8 cellular contexts compared by ENCODE assay signal in the genomic region with DNA sequence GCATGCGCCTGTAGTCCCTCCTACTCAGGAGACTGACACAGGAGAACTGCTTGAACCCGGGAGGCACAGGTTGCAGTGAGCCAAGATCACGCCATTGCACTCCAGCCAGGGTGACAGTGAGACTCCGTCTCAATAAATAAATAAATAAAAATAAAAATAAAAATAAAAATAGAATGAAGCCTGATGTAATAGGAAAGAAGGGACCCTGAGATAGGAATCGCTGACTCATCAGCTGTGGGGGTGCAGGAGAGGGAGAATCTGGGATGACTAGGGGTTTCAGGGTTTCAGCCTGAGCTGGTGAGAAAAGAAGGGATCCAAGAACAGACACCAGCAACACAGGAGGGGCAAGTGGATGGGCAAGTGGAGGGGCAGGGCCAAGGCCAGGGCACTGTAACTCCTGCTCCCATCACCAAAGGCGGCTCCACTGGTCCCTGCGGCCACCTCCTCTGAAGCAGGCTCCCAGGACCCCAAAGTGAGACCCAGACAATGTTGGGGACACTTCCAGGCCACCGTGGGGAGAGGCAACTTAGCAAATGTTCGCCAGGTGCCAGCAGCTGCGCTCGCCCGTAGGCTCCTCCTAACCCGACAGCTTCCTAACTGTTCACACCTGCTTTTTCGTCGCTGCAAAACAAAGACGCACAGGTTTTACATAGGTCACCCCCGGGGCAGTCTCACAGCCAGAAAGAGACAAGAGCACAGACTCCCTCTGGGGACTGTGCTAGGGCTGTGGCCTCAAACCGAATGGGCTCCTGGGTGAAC. TPM values are rescaled to one million over a fixed set of nuclear protein-coding genes. Genes with fewer than 3 reads are reported as not detected.
DNase-seq lines count a peak whose midpoint lies in the region; ATAC-seq and TF ChIP-seq lines count a peak whose summit lies in the region.

No MANE protein-coding gene starts in this region.

- DNase-seq in SHP77 treated with DMSO at 0.1 percent for 48 hours (lab: John Stamatoyannopoulos, UW) (peak; percentile 11), fibroblast of lung (ENCODE audit: low read depth in 2 of 2) (no peak), sigmoid colon (no peak), C1 segment of cervical spinal cord (lab: John Stamatoyannopoulos, UW) (no peak), Ammon's horn (ENCODE audit: low spot score) (no peak)

- peak overlapping the region; percentile 44 for H3K9ac ChIP-seq in fibroblast of lung (ENCODE audit: insufficient read depth, low read length)

- H3K4me3 ChIP-seq in ACC112 (ENCODE audit: low read depth, low read length) = peak overlapping the region; percentile 79
- H3K4me3 ChIP-seq in fibroblast of lung (replicated peaks in 1 of 4; ENCODE audit: control extremely low read depth in 1 of 4, insufficient read depth in 1 of 4, low read depth in 3 of 4, low read length in 4 of 4) = peak overlapping the region; percentile 65 to 85 (median 78)
- H3K4me3 ChIP-seq in sigmoid colon = peak overlapping the region; percentile 60 to 90 (median 76)

- peak overlapping the region; percentile 86 for H3K27ac ChIP-seq in ACC112 (ENCODE audit: low read depth, low read length)
- peak overlapping the region; percentile 86 for H3K27ac ChIP-seq in fibroblast of lung (ENCODE audit: insufficient read depth, low read length)
- peak overlapping the region in 3 of 4 donors; percentile 87 to 95 (median 90) for H3K27ac ChIP-seq in sigmoid colon

- no peak for TF ChIP-seq EP300 in sigmoid colon (IDR thresholded peaks at IDR 0.05)

- H3K9me3 ChIP-seq in fibroblast of lung (ENCODE audit: control insufficient read depth, insufficient read depth, low read depth, low read length) = no peaks in the 10 kb centered on the region
- H3K9me3 ChIP-seq in sigmoid colon = no peaks in the 10 kb centered on the region

- 28 to 46% methylated on average over 18 of the region's 18 CpGs for WGBS in sigmoid colon, 2 donors

- intact Hi-C loops in sigmoid colon (cut with DNase I) = no loop called here

- H3K4me1 ChIP-seq in ACC112 (ENCODE audit: control insufficient read depth, insufficient read depth, low read length, unreplicated experiment) (peaks cover 25% of the 10 kb centered on the region), fibroblast of lung (ENCODE audit: control insufficient read depth, extremely low read depth, insufficient read depth, low read length) (peaks cover 19% of the 10 kb centered on the region), sigmoid colon (peaks cover 0 to 41% (median 35%) of the 10 kb centered on the region in 4 donors)

- peak overlapping the region; percentile 88 for H3K4me2 ChIP-seq in fibroblast of lung (ENCODE audit: extremely low read depth, insufficient read depth, low read length)

- TF ChIP-seq CTCF in fibroblast of lung (conservative IDR thresholded peaks at IDR 0.05 in 1 of 2, IDR thresholded peaks at IDR 0.05 in 1 of 2; ENCODE audit: low read depth in 1 of 2, low read length in 2 of 2) (no peak), sigmoid colon (IDR thresholded peaks at IDR 0.05) (no peak)

- TF ChIP-seq POLR2A in sigmoid colon (IDR thresholded peaks at IDR 0.05) = no peak

- ATAC-seq in GM21717 (IDR thresholded peaks at IDR 0.05; ENCODE audit: unreplicated experiment) = peak; percentile 4
- no peak for ATAC-seq in HG02938 (IDR thresholded peaks at IDR 0.05; ENCODE audit: unreplicated experiment)

- H3K27me3 ChIP-seq in ACC112 (ENCODE audit: insufficient read depth, low read length) = no peaks in the 10 kb centered on the region
- H3K27me3 ChIP-seq in fibroblast of lung (ENCODE audit: control insufficient read depth, insufficient read depth, low read length) = no peaks in the 10 kb centered on the region
- no peaks in the 10 kb centered on the region for H3K27me3 ChIP-seq in sigmoid colon

- H2AFZ ChIP-seq in ACC112 (ENCODE audit: low read length, unreplicated experiment) (no peak overlapping the region), fibroblast of lung (ENCODE audit: low read length) (peak overlapping the region; percentile 39)

- H3K79me2 ChIP-seq in ACC112 (ENCODE audit: control insufficient read depth, insufficient read depth, low read length, unreplicated experiment) = peaks cover 53% of the 10 kb centered on the region
- H3K79me2 ChIP-seq in fibroblast of lung (ENCODE audit: control insufficient read depth, insufficient read depth, low read length) = peaks cover 57% of the 10 kb centered on the region

- no peaks in the 10 kb centered on the region for H3K36me3 ChIP-seq in ACC112 (ENCODE audit: insufficient read depth, low read length)
- H3K36me3 ChIP-seq in fibroblast of lung (ENCODE audit: control insufficient read depth, insufficient read depth, low read length) = no peaks in the 10 kb centered on the region
- peaks cover 0 to 14% (median 0%) of the 10 kb centered on the region in 4 donors for H3K36me3 ChIP-seq in sigmoid colon

- H4K20me1 ChIP-seq in fibroblast of lung (ENCODE audit: control insufficient read depth, extremely low read depth, insufficient read depth, low read length) = no peaks in the 10 kb centered on the region

RNA-seq across cellular contexts. Expression of gene HAUS8, which starts 1.2 kb away (rescaled TPM):
- 2.0 and 2.1 TPM in 2 replicates for total RNA-seq in fibroblast of lung
- 6.7 and 13.8 TPM in 2 replicates for polyA plus RNA-seq in fibroblast of lung
- polyA plus RNA-seq in fibroblast of lung (2012) = 5.0 and 12.2 TPM in 2 replicates
- polyA minus RNA-seq in fibroblast of lung (ENCODE audit: low replicate concordance) = 2.7 and 6.0 TPM in 2 replicates
- total RNA-seq in sigmoid colon = 10 to 100 TPM in 2 of 4 donors, 1 to 10 TPM in 2; 6.7 to 14.1 (median 11.1) TPM
- polyA plus RNA-seq in sigmoid colon = 10 to 100 TPM in 2 of 3 donors, 1 to 10 TPM in 1; 9.6 to 14.8 (median 10.4) TPM

RNA-seq across cellular contexts. Expression of gene MYO9B, which starts 1.5 kb away (rescaled TPM):
- total RNA-seq in fibroblast of lung = 44.2 and 52.5 TPM in 2 replicates
- 32.5 and 39.5 TPM in 2 replicates for polyA plus RNA-seq in fibroblast of lung
- polyA plus RNA-seq in fibroblast of lung (2012) = 64.0 and 66.2 TPM in 2 replicates
- 143 and 156 TPM in 2 replicates for polyA minus RNA-seq in fibroblast of lung (ENCODE audit: low replicate concordance)
- 10 to 100 TPM; 42.8 to 95.0 (median 58.3) TPM for total RNA-seq in sigmoid colon
- polyA plus RNA-seq in sigmoid colon = 10 to 100 TPM; 24.6 to 85.9 (median 29.8) TPM

RNA-seq across cellular contexts. Expression of gene CPAMD8, which starts 47.4 kb away (rescaled TPM):
- total RNA-seq in fibroblast of lung = 0.51 and 1.7 TPM in 2 replicates
- polyA plus RNA-seq in fibroblast of lung = 0.14 and 0.21 TPM in 2 replicates
- polyA plus RNA-seq in fibroblast of lung (2012) = 0.18 and 0.51 TPM in 2 replicates
- polyA minus RNA-seq in fibroblast of lung (ENCODE audit: low replicate concordance) = 3.7 and 5.5 TPM in 2 replicates
- total RNA-seq in sigmoid colon = 10 to 100 TPM in 1 of 4 donors, 1 to 10 TPM in 3; 2.4 to 14.4 (median 5.1) TPM
- 1 to 10 TPM in 2 of 3 donors, under 1 TPM in 1; 0.60 to 2.3 (median 1.8) TPM for polyA plus RNA-seq in sigmoid colon
